2 cellular contexts compared by ENCODE assay signal in genomic region chr14:21095430-21096205, GRCh38.
TF ChIP-seq lines count a peak whose summit lies in the region.

No MANE protein-coding gene starts in this region.

TF ChIP-seq in GM12878, 131 proteins besides CTCF, POLR2A, EP300 and RAD21:
- TF ChIP-seq RUNX3 (IDR thresholded peaks at IDR 0.05; ENCODE audit: low read length) (peak; percentile 32; the same call in 1 of the 2 replicates), SREBF1 (IDR thresholded peaks at IDR 0.05; ENCODE audit: low read length) (no peak), REST (IDR thresholded peaks at IDR 0.05; ENCODE audit: low read depth, low read length) (peak; percentile 88)
TF ChIP-seq in GM12878: peak in this region for 2.

TF ChIP-seq in neural cell, 6 proteins besides CTCF, POLR2A, EP300 and RAD21:
- TF ChIP-seq TAF1 (IDR thresholded peaks at IDR 0.05; ENCODE audit: low read depth), result no peak
- TF ChIP-seq POLR2AphosphoS5 (IDR thresholded peaks at IDR 0.05), result no peak
- no peak for TF ChIP-seq EZH2 (IDR thresholded peaks at IDR 0.05; ENCODE audit: borderline replicate concordance, insufficient read depth, low read length, poor library complexity, severe bottlenecking)
- TF ChIP-seq REST (IDR thresholded peaks at IDR 0.05; ENCODE audit: borderline replicate concordance), result no peak
- TF ChIP-seq SMC3 (conservative IDR thresholded peaks at IDR 0.05; ENCODE audit: poor library complexity), result no peak
- no peak for TF ChIP-seq MXI1 (conservative IDR thresholded peaks at IDR 0.05; ENCODE audit: poor library complexity, severe bottlenecking)
TF ChIP-seq in neural cell: peak in this region for 0.
